8 cellular contexts compared by ENCODE assay signal in genomic region chr4:15779336-15779735, GRCh38. TPM values are rescaled to one million over a fixed set of nuclear protein-coding genes. Genes with fewer than 3 reads are reported as not detected.
DNase-seq lines count a peak whose midpoint lies in the region; ATAC-seq and TF ChIP-seq lines count a peak whose summit lies in the region.

No MANE protein-coding gene starts in this region.

- DNase-seq in T-helper 2 cell treated with Interferon-gamma antibody and Interleukin-4, amounts not matched to agents 5 μg/mL and 100 μg/mL, for 36 hours (ENCODE audit: low spot score): no peak
- no peak for DNase-seq in T-helper 2 cell
- DNase-seq in NCI-H748 (lab: John Stamatoyannopoulos, UW; ENCODE audit: unreplicated experiment): peak; percentile 48
- DNase-seq in chondrocyte (ENCODE audit: low spot score): no peak
- DNase-seq in kidney tubule cell (ENCODE audit: low spot score): peak; percentile 42
- DNase-seq in smooth muscle cell of the brain vasculature (ENCODE audit: low read depth, low spot score): peak; percentile 43

- no peak for ATAC-seq in GM19463 (IDR thresholded peaks at IDR 0.05; ENCODE audit: unreplicated experiment)
- ATAC-seq in GM18861 (IDR thresholded peaks at IDR 0.05; ENCODE audit: unreplicated experiment): no peak

- H3K4me1 Mint-ChIP-seq in T-helper 2 cell treated with Interferon-gamma antibody and Interleukin-4, amounts not matched to agents 5 μg/mL and 100 μg/mL, for 36 hours (ENCODE audit: low read depth): peaks cover 72% of the 10 kb centered on the region
- peaks cover 13% of the 10 kb centered on the region for H3K4me1 Mint-ChIP-seq in chondrocyte (ENCODE audit: low read depth)

- H3K36me3 Mint-ChIP-seq in T-helper 2 cell treated with Interferon-gamma antibody and Interleukin-4, amounts not matched to agents 5 μg/mL and 100 μg/mL, for 36 hours (ENCODE audit: low read depth): peaks cover 58% of the 10 kb centered on the region
- H3K36me3 Mint-ChIP-seq in chondrocyte (ENCODE audit: low read depth): no peaks in the 10 kb centered on the region

- TF ChIP-seq CTCF in chondrocyte (IDR thresholded peaks at IDR 0.05): peak; percentile 76

- peak overlapping the region; percentile 87 for H3K27ac Mint-ChIP-seq in T-helper 2 cell treated with Interferon-gamma antibody and Interleukin-4, amounts not matched to agents 5 μg/mL and 100 μg/mL, for 36 hours
- no peak overlapping the region for H3K27ac Mint-ChIP-seq in chondrocyte (ENCODE audit: unreplicated experiment)

- H3K4me3 Mint-ChIP-seq in T-helper 2 cell treated with Interferon-gamma antibody and Interleukin-4, amounts not matched to agents 5 μg/mL and 100 μg/mL, for 36 hours: peak overlapping the region; percentile 90
- peak overlapping the region; percentile 72 for H3K4me3 Mint-ChIP-seq in chondrocyte (ENCODE audit: unreplicated experiment)

- H3K9me3 Mint-ChIP-seq in T-helper 2 cell treated with Interferon-gamma antibody and Interleukin-4, amounts not matched to agents 5 μg/mL and 100 μg/mL, for 36 hours: no peaks in the 10 kb centered on the region
- no peaks in the 10 kb centered on the region for H3K9me3 Mint-ChIP-seq in chondrocyte (ENCODE audit: low read depth)

- no peaks in the 10 kb centered on the region for H3K27me3 Mint-ChIP-seq in T-helper 2 cell treated with Interferon-gamma antibody and Interleukin-4, amounts not matched to agents 5 μg/mL and 100 μg/mL, for 36 hours (ENCODE audit: low read depth)
- H3K27me3 Mint-ChIP-seq in chondrocyte (ENCODE audit: low read depth): peaks cover 40% of the 10 kb centered on the region

RNA-seq across cellular contexts. Expression of gene CD38, which starts 1.2 kb away (rescaled TPM):
- not detected in 3 replicates for total RNA-seq in chondrocyte

Comparison
In these comparisons a context has a peak if more than half of its experiments do, and no peak if none do; other contexts are left out.
1. DNase-seq: peak in NCI-H748 (single experiment), kidney tubule cell (single experiment) and smooth muscle cell of the brain vasculature (single experiment); none in T-helper 2 cell treated with Interferon-gamma antibody and Interleukin-4, amounts not matched to agents 5 μg/mL and 100 μg/mL, for 36 hours (single experiment), T-helper 2 cell (0 of 5) and chondrocyte (single experiment).